In the genomic region with DNA sequence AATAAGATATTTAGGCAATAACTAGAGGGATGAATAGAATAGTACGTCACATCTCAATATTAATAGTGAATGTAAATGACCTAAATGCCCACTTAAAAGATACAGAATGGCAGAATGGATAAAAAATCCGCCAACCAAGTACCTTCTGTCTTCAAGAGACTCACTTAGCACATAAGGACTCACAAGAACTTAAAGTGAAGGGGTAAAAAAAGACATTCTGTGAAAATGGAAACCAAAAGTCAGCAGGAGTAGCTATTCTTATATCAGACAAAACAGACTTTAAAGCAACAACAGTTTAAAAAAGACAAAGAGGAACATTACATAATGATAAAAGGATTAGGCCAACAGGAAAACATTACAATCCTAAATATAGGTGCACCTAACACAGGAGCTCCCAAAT, we compare ENCODE assay signal across 33 cellular contexts. TPM values are rescaled to one million over a fixed set of nuclear protein-coding genes. Genes with fewer than 3 reads are reported as not detected.
"Had no signal": no experiment of that assay in that cellular context is flagged by ENCODE, and none has a peak within 500 bp of the region (broad histone marks: within the 10 kb centered on the region; RNA-seq: fewer than 3 reads in every experiment).

No MANE protein-coding gene starts in this region.

- H3K4me1 ChIP-seq: foreskin keratinocyte, gastroesophageal sphincter, heart left ventricle, prostate gland, stomach, vagina had no signal

- H3K27me3 ChIP-seq: foreskin keratinocyte, gastroesophageal sphincter, heart left ventricle, hepatocyte, neural progenitor cell, right atrium auricular region, stomach, thyroid gland, vagina had no signal

- H3K4me1 Mint-ChIP-seq: memory B cell, naive B cell had no signal

- ATAC-seq: esophagus mucosa; foreskin keratinocyte; gastroesophageal sphincter; heart left ventricle; left lobe of liver; natural killer cell treated with Interleukin-12 subunit alpha and Interleukin-12 subunit beta and Interleukin-15 and Interleukin-18, amount 100 ng/mL, for 72 hours; sciatic nerve had no signal

- H3K4me2 ChIP-seq: hepatocyte, neural progenitor cell, smooth muscle cell had no signal

- H2AFZ ChIP-seq: hepatocyte, neural progenitor cell had no signal

- DNase-seq: dorsolateral prefrontal cortex; effector CD4-positive, alpha-beta T cell; foreskin keratinocyte; heart left ventricle; kidney; naive B cell; stimulated activated CD4-positive, alpha-beta T cell treated with anti-CD3 and anti-CD28 coated beads, Interleukin-12 subunit alpha, Interleukin-12 subunit beta, amount 100 ng/mL, for 4 hours; stimulated activated CD4-positive, alpha-beta T cell treated with anti-CD3 and anti-CD28 coated beads, Interleukin-1b, Interleukin-23, amount 100 ng/mL, for 48 hours; stimulated activated CD4-positive, alpha-beta T cell treated with anti-CD3 and anti-CD28 coated beads, Interleukin-4, amount 100 ng/mL, for 1 hour; stimulated activated CD8-positive, alpha-beta memory T cell treated with anti-CD3 and anti-CD28 coated beads, Interleukin-4, amount 100 ng/mL, for 48 hours; stimulated activated naive CD4-positive, alpha-beta T cell treated with Interleukin-2 at 50 U/mL for 16 hours; stomach; thyroid gland; trophoblast cell had no signal

- H3K79me2 ChIP-seq: hepatocyte had no signal

- H3K36me3 ChIP-seq: gastroesophageal sphincter, heart left ventricle, neural progenitor cell, prostate gland, right atrium auricular region, stomach, thyroid gland, vagina had no signal

- H3K27ac ChIP-seq: dorsolateral prefrontal cortex, epithelial cell of prostate, foreskin keratinocyte, gastroesophageal sphincter, heart left ventricle, hepatocyte, neural progenitor cell, prostate gland, stomach, thyroid gland, vagina had no signal

- H3K9me3 ChIP-seq: prostate gland, thyroid gland, vagina had no signal

- H3K9ac ChIP-seq: neural progenitor cell had no signal

- H3K27ac Mint-ChIP-seq: memory B cell; naive B cell; natural killer cell treated with Interleukin-12 subunit alpha and Interleukin-12 subunit beta and Interleukin-15 and Interleukin-18, amount 100 ng/mL, for 72 hours; neural progenitor cell had no signal

- FAIRE-seq: kidney had no signal

- H3K4me3 ChIP-seq: dorsolateral prefrontal cortex, gastroesophageal sphincter, heart left ventricle, hepatocyte, lung, neural progenitor cell, prostate gland, right atrium auricular region, smooth muscle cell, stomach, thyroid gland, vagina had no signal

- H3K4me3 Mint-ChIP-seq: memory B cell; naive B cell; natural killer cell treated with Interleukin-12 subunit alpha and Interleukin-12 subunit beta and Interleukin-15 and Interleukin-18, amount 100 ng/mL, for 72 hours; neural progenitor cell had no signal

- H3K27me3 Mint-ChIP-seq: memory B cell; naive B cell; natural killer cell treated with Interleukin-12 subunit alpha and Interleukin-12 subunit beta and Interleukin-15 and Interleukin-18, amount 100 ng/mL, for 72 hours had no signal

- H3K36me3 Mint-ChIP-seq: memory B cell, naive B cell had no signal

RNA-seq across cellular contexts. Expression of a gene that starts 56.7 kb away (rescaled TPM):
- total RNA-seq: fibroblast of lung; gastroesophageal sphincter; kidney; left lobe of liver; liver; natural killer cell treated with Interleukin-12 subunit alpha and Interleukin-12 subunit beta and Interleukin-15 and Interleukin-18, amount 100 ng/mL, for 72 hours; osteoblast; sciatic nerve; stomach; subcutaneous adipose tissue; thyroid gland; ureter had no signal
- polyA plus RNA-seq: fibroblast of lung, hepatocyte, liver, lung had no signal
